In genomic region chr13:24217601-24218281, GRCh38 we compare ENCODE assay signal across 1 cellular context.
TF ChIP-seq lines count a peak whose summit lies in the region.

No MANE protein-coding gene starts in this region.

TF ChIP-seq in HepG2, 621 proteins besides CTCF, POLR2A, EP300 and RAD21 (continued from another document and continues in another):
- TF ChIP-seq ZNF652 (CRISPR knock-in tag; IDR thresholded peaks at IDR 0.05; ENCODE audit: borderline replicate concordance, low read depth), result no peak; the same call in 1 of the 2 replicates
- TF ChIP-seq CHD2 (IDR thresholded peaks at IDR 0.05; ENCODE audit: low read depth, low read length), result no peak
- peak; percentile 31; the same call in 1 of the 2 replicates for TF ChIP-seq ZSCAN25 (CRISPR knock-in tag; IDR thresholded peaks at IDR 0.05)
- TF ChIP-seq ZFP1 (CRISPR knock-in tag; IDR thresholded peaks at IDR 0.05), result peak; percentile 58; the same call in 1 of the 2 replicates
- TF ChIP-seq ZNF160 (CRISPR knock-in tag; IDR thresholded peaks at IDR 0.05), result no peak
- TF ChIP-seq ZMYM3 (CRISPR knock-in tag; IDR thresholded peaks at IDR 0.05), result no peak
- TF ChIP-seq GABPB1 (CRISPR knock-in tag; IDR thresholded peaks at IDR 0.05), result peak; percentile 55
- TF ChIP-seq ZNF331 (CRISPR knock-in tag; IDR thresholded peaks at IDR 0.05), result no peak
- no peak for TF ChIP-seq ZSCAN30 (CRISPR knock-in tag; IDR thresholded peaks at IDR 0.05)
- TF ChIP-seq SALL2 (CRISPR knock-in tag; IDR thresholded peaks at IDR 0.05), result no peak
- 0 out of 2 replicates have a peak, but pooled peaks have one; percentile 21 for TF ChIP-seq ZNF329 (CRISPR knock-in tag; IDR thresholded peaks at IDR 0.05; ENCODE audit: low read depth)
- no peak for TF ChIP-seq TOE1 (CRISPR knock-in tag; IDR thresholded peaks at IDR 0.05)
- TF ChIP-seq ATF7 (IDR thresholded peaks at IDR 0.05), result no peak
- TF ChIP-seq ATF7 (CRISPR knock-in tag; IDR thresholded peaks at IDR 0.05), result 0 out of 2 replicates have a peak, but pooled peaks have one; percentile 28
- 0 out of 2 replicates have a peak, but pooled peaks have one; percentile 6 for TF ChIP-seq PPARG (CRISPR knock-in tag; conservative IDR thresholded peaks at IDR 0.05)
- TF ChIP-seq ZNF788 (CRISPR knock-in tag; IDR thresholded peaks at IDR 0.05; ENCODE audit: borderline replicate concordance), result peak; percentile 46; the same call in 1 of the 2 replicates
- TF ChIP-seq ZNF607 (CRISPR knock-in tag; IDR thresholded peaks at IDR 0.05; ENCODE audit: borderline replicate concordance), result peak; percentile 40; the same call in 1 of the 2 replicates
- TF ChIP-seq ZNF33B (CRISPR knock-in tag; IDR thresholded peaks at IDR 0.05), result peak; percentile 75; the same call in 1 of the 2 replicates
- 0 out of 2 replicates have a peak, but pooled peaks have one; percentile 24 for TF ChIP-seq ZFP41 (CRISPR knock-in tag; IDR thresholded peaks at IDR 0.05; ENCODE audit: borderline replicate concordance)
- peak; percentile 41; the same call in 1 of the 2 replicates for TF ChIP-seq ZNF782 (CRISPR knock-in tag; IDR thresholded peaks at IDR 0.05; ENCODE audit: borderline replicate concordance)
- TF ChIP-seq ZNF552 (CRISPR knock-in tag; IDR thresholded peaks at IDR 0.05; ENCODE audit: borderline replicate concordance), result peak; percentile 73; the same call in 1 of the 2 replicates
- TF ChIP-seq WIZ (CRISPR knock-in tag; IDR thresholded peaks at IDR 0.05), result peak; percentile 63; the same call in 1 of the 2 replicates
- TF ChIP-seq ZMYM4 (CRISPR knock-in tag; IDR thresholded peaks at IDR 0.05), result peak; percentile 82
- TF ChIP-seq IRF9 (CRISPR knock-in tag; IDR thresholded peaks at IDR 0.05; ENCODE audit: borderline replicate concordance), result 0 out of 2 replicates have a peak, but pooled peaks have one; percentile 28
- peak; percentile 23; the same call in 1 of the 2 replicates for TF ChIP-seq ZBTB38 (CRISPR knock-in tag; IDR thresholded peaks at IDR 0.05)
- peak; percentile 61 for TF ChIP-seq SP5 (CRISPR knock-in tag; IDR thresholded peaks at IDR 0.05; ENCODE audit: borderline replicate concordance, low read depth)
- no peak for TF ChIP-seq RFX3 (CRISPR knock-in tag; IDR thresholded peaks at IDR 0.05)
- 0 out of 2 replicates have a peak, but pooled peaks have one; percentile 33 for TF ChIP-seq ZNF547 (CRISPR knock-in tag; IDR thresholded peaks at IDR 0.05)
- no peak for TF ChIP-seq E2F2 (CRISPR knock-in tag; IDR thresholded peaks at IDR 0.05; ENCODE audit: borderline replicate concordance)
- TF ChIP-seq ADNP (CRISPR knock-in tag; IDR thresholded peaks at IDR 0.05), result no peak
- peak; percentile 84 for TF ChIP-seq MAX (IDR thresholded peaks at IDR 0.05)
- 0 out of 2 replicates have a peak, but pooled peaks have one; percentile 30 for TF ChIP-seq ZZZ3 (CRISPR knock-in tag; IDR thresholded peaks at IDR 0.05; ENCODE audit: borderline replicate concordance)
- no peak for TF ChIP-seq MXD3 (CRISPR knock-in tag; IDR thresholded peaks at IDR 0.05)
- TF ChIP-seq HDAC2 (CRISPR knock-in tag; IDR thresholded peaks at IDR 0.05), result peak; percentile 63
- peak; percentile 60; the same call in 1 of the 2 replicates for TF ChIP-seq ZFP91 (CRISPR knock-in tag; IDR thresholded peaks at IDR 0.05; ENCODE audit: borderline replicate concordance)
- no peak for TF ChIP-seq FOXA1 (IDR thresholded peaks at IDR 0.05)
- TF ChIP-seq FOXA1 (CRISPR knock-in tag; IDR thresholded peaks at IDR 0.05), result peak; percentile 70
- TF ChIP-seq SMARCC2 (IDR thresholded peaks at IDR 0.05), result no peak
- peak; percentile 19; the same call in 1 of the 2 replicates for TF ChIP-seq KDM5B (CRISPR knock-in tag; IDR thresholded peaks at IDR 0.05; ENCODE audit: borderline replicate concordance)
- peak; percentile 8; the same call in 1 of the 2 replicates for TF ChIP-seq ZNF644 (CRISPR knock-in tag; IDR thresholded peaks at IDR 0.05; ENCODE audit: low read depth)
- peak; percentile 78; the same call in 1 of the 2 replicates for TF ChIP-seq TFAP4 (IDR thresholded peaks at IDR 0.05; ENCODE audit: borderline replicate concordance, low read depth)
- peak; percentile 66 for TF ChIP-seq HNF4A (CRISPR knock-in tag; IDR thresholded peaks at IDR 0.05)
- TF ChIP-seq FOXO1 (CRISPR knock-in tag; IDR thresholded peaks at IDR 0.05), result peak; percentile 92
- no peak for TF ChIP-seq PAWR (CRISPR knock-in tag; IDR thresholded peaks at IDR 0.05; ENCODE audit: borderline replicate concordance)
- TF ChIP-seq HNF1A (IDR thresholded peaks at IDR 0.05; ENCODE audit: low read depth), result no peak
- peak; percentile 52; the same call in 1 of the 2 replicates for TF ChIP-seq HNF1A (CRISPR knock-in tag; IDR thresholded peaks at IDR 0.05; ENCODE audit: borderline replicate concordance)
- TF ChIP-seq TFDP2 (CRISPR knock-in tag; IDR thresholded peaks at IDR 0.05), result no peak
- peak; percentile 16; the same call in 1 of the 2 replicates for TF ChIP-seq KDM1A (CRISPR knock-in tag; IDR thresholded peaks at IDR 0.05)
- peak; percentile 61; the same call in 1 of the 2 replicates for TF ChIP-seq SMYD3 (CRISPR knock-in tag; IDR thresholded peaks at IDR 0.05)
- TF ChIP-seq TBP (CRISPR knock-in tag; IDR thresholded peaks at IDR 0.05), result no peak
- TF ChIP-seq ZNF280B (CRISPR knock-in tag; IDR thresholded peaks at IDR 0.05; ENCODE audit: borderline replicate concordance), result peak; percentile 82; the same call in 1 of the 2 replicates
- TF ChIP-seq RBFOX2 (IDR thresholded peaks at IDR 0.05; ENCODE audit: low read depth, low read length), result no peak
- peak; percentile 52; the same call in 1 of the 2 replicates for TF ChIP-seq ETV5 (CRISPR knock-in tag; IDR thresholded peaks at IDR 0.05; ENCODE audit: borderline replicate concordance)
- TF ChIP-seq FOXC1 (CRISPR knock-in tag; IDR thresholded peaks at IDR 0.05; ENCODE audit: borderline replicate concordance), result peak; percentile 70; the same call in 1 of the 2 replicates
- peak; percentile 72 for TF ChIP-seq ARNTL (CRISPR knock-in tag; IDR thresholded peaks at IDR 0.05)
- no peak for TF ChIP-seq AGO1 (IDR thresholded peaks at IDR 0.05; ENCODE audit: low read depth, low read length, poor library complexity, severe bottlenecking)
- TF ChIP-seq SAP130 (CRISPR knock-in tag; IDR thresholded peaks at IDR 0.05; ENCODE audit: low read depth), result peak; percentile 84
- no peak for TF ChIP-seq GMEB1 (CRISPR knock-in tag; IDR thresholded peaks at IDR 0.05; ENCODE audit: borderline replicate concordance)
- TF ChIP-seq ZNF335 (CRISPR knock-in tag; IDR thresholded peaks at IDR 0.05), result peak; percentile 36; the same call in 1 of the 2 replicates
- peak; percentile 76; the same call in 1 of the 2 replicates for TF ChIP-seq SNAPC2 (CRISPR knock-in tag; IDR thresholded peaks at IDR 0.05)
